In genomic region chr3:113695818-113696645, GRCh38 we compare ENCODE assay signal across 8 cellular contexts. TPM values are rescaled to one million over a fixed set of nuclear protein-coding genes. Genes with fewer than 3 reads are reported as not detected.
DNase-seq lines count a peak whose midpoint lies in the region; ATAC-seq and TF ChIP-seq lines count a peak whose summit lies in the region.

Gene USF3 (minus strand): TSS chr3:113696642. CDS start chr3:113674878, 21,764 bp downstream.

- peaks cover 13% of the 10 kb centered on the region for H3K4me1 ChIP-seq in PC-9 (replicated peaks; ENCODE audit: insufficient read depth)
- H3K4me1 ChIP-seq in fibroblast of lung (ENCODE audit: control insufficient read depth, extremely low read depth, insufficient read depth, low read length), result no peaks in the 10 kb centered on the region

- H3K36me3 ChIP-seq in PC-9 (ENCODE audit: low read depth), result no peaks in the 10 kb centered on the region
- no peaks in the 10 kb centered on the region for H3K36me3 ChIP-seq in fibroblast of lung (ENCODE audit: control insufficient read depth, insufficient read depth, low read length)

- ATAC-seq in GM19452 (IDR thresholded peaks at IDR 0.05; ENCODE audit: unreplicated experiment), result peak; percentile 56
- peak; percentile 41 for ATAC-seq in HG03565 (IDR thresholded peaks at IDR 0.05; ENCODE audit: unreplicated experiment)
- peak; percentile 88 to 89 for ATAC-seq in natural killer cell treated with Interleukin-12 subunit alpha and Interleukin-12 subunit beta and Interleukin-15 and Interleukin-18, amount 100 ng/mL, for 72 hours
- ATAC-seq in stimulated activated naive CD8-positive, alpha-beta T cell treated with anti-CD3 and anti-CD28 coated beads, Interleukin-15, Interleukin-2, amounts not matched to agents 100 U/mL and 50 U/mL, for 24 hours, result peak; percentile 75

- peak within 1 kb of the TSS; percentile 92 for H3K27ac Mint-ChIP-seq in natural killer cell treated with Interleukin-12 subunit alpha and Interleukin-12 subunit beta and Interleukin-15 and Interleukin-18, amount 100 ng/mL, for 72 hours

- no peaks in the 10 kb centered on the region for H3K27me3 ChIP-seq in PC-9 (ENCODE audit: insufficient read depth, low read depth)
- no peaks in the 10 kb centered on the region for H3K27me3 ChIP-seq in fibroblast of lung (ENCODE audit: control insufficient read depth, insufficient read depth, low read length)

- H3K4me3 ChIP-seq in PC-9 (peak within 1 kb of the TSS; percentile 95), fibroblast of lung (replicated peaks in 1 of 4; ENCODE audit: control extremely low read depth in 1 of 4, insufficient read depth in 1 of 4, low read depth in 3 of 4, low read length in 4 of 4) (peak within 1 kb of the TSS; percentile 84 to 100 (median 94))

- no peaks in the 10 kb centered on the region for H3K9me2 ChIP-seq in PC-9 (ENCODE audit: insufficient read depth)

- H3K79me2 ChIP-seq in PC-9 (ENCODE audit: low read depth), result peaks cover 29% of the 10 kb centered on the region
- H3K79me2 ChIP-seq in fibroblast of lung (ENCODE audit: control insufficient read depth, insufficient read depth, low read length), result peaks cover 11% of the 10 kb centered on the region

- peaks cover 6% of the 10 kb centered on the region for H3K36me3 Mint-ChIP-seq in natural killer cell treated with Interleukin-12 subunit alpha and Interleukin-12 subunit beta and Interleukin-15 and Interleukin-18, amount 100 ng/mL, for 72 hours

- no peaks in the 10 kb centered on the region for H3K9me3 Mint-ChIP-seq in natural killer cell treated with Interleukin-12 subunit alpha and Interleukin-12 subunit beta and Interleukin-15 and Interleukin-18, amount 100 ng/mL, for 72 hours

- POLR2A ChIA-PET in PC-9 (lab: Charles Lee; ENCODE audit: unreplicated experiment), result interaction anchor here (0.5 to 0.6 kb wide), 2 partner anchors 12 to 182 kb away, joined by 3 to 8 read pairs; no protein-coding TSS in a partner anchor

- H3K27me3 Mint-ChIP-seq in natural killer cell treated with Interleukin-12 subunit alpha and Interleukin-12 subunit beta and Interleukin-15 and Interleukin-18, amount 100 ng/mL, for 72 hours, result no peaks in the 10 kb centered on the region

- peak within 1 kb of the TSS; percentile 99 for H3K4me3 Mint-ChIP-seq in natural killer cell treated with Interleukin-12 subunit alpha and Interleukin-12 subunit beta and Interleukin-15 and Interleukin-18, amount 100 ng/mL, for 72 hours

- peaks cover 15% of the 10 kb centered on the region; the same call in 1 of the 2 replicates for H3F3A ChIP-seq in PC-9 (ENCODE audit: insufficient read depth, low read depth)

- H2AFZ ChIP-seq in PC-9 (peak within 1 kb of the TSS; percentile 98), fibroblast of lung (ENCODE audit: low read length) (peak within 1 kb of the TSS; percentile 100)

- H3K9ac ChIP-seq in fibroblast of lung (ENCODE audit: insufficient read depth, low read length), result peak within 1 kb of the TSS; percentile 87

- intact Hi-C loops in PC-9 (cut with micrococcal nuclease; ENCODE audit: unreplicated experiment), result loop anchor here (1.0 to 10.0 kb wide), 3 partner anchors 50 to 1131 kb away; partner anchors contain the start of genes ATG3, NAA50 and SLC35A5

- peaks cover 19 to 28% of the 10 kb centered on the region in 2 donors for H3K4me1 Mint-ChIP-seq in natural killer cell treated with Interleukin-12 subunit alpha and Interleukin-12 subunit beta and Interleukin-15 and Interleukin-18, amount 100 ng/mL, for 72 hours (ENCODE audit: low read depth in 2 of 2)

- H4K20me1 ChIP-seq in PC-9 (ENCODE audit: insufficient read depth) (no peaks in the 10 kb centered on the region), fibroblast of lung (ENCODE audit: control insufficient read depth, extremely low read depth, insufficient read depth, low read length) (no peaks in the 10 kb centered on the region)

- H3K4me2 ChIP-seq in PC-9 (peak within 1 kb of the TSS; percentile 92), fibroblast of lung (ENCODE audit: extremely low read depth, insufficient read depth, low read length) (peak within 1 kb of the TSS; percentile 99)

- no peak for TF ChIP-seq CTCF in PC-9 (conservative IDR thresholded peaks at IDR 0.05)
- no peak for TF ChIP-seq CTCF in fibroblast of lung (conservative IDR thresholded peaks at IDR 0.05 in 1 of 2, IDR thresholded peaks at IDR 0.05 in 1 of 2; ENCODE audit: low read depth in 1 of 2, low read length in 2 of 2)

- DNase-seq in COLO668 (lab: John Stamatoyannopoulos, UW; ENCODE audit: unreplicated experiment), result peak; percentile 63
- peak in 1 of 2 experiments; percentile 78 for DNase-seq in PC-9
- peak; percentile 81 to 86 for DNase-seq in activated T-cell treated with anti-CD3 and anti-CD28 coated beads, Interleukin-2, amount 50 U/mL, for 48 hours
- peak; percentile 56 to 60 for DNase-seq in fibroblast of lung (ENCODE audit: low read depth in 2 of 2)
- DNase-seq in natural killer cell treated with Interleukin-12 subunit alpha and Interleukin-12 subunit beta and Interleukin-15 and Interleukin-18, amount 100 ng/mL, for 72 hours (ENCODE audit: low spot score), result peak; percentile 88
- peak; percentile 83 for DNase-seq in stimulated activated naive CD8-positive, alpha-beta T cell treated with anti-CD3 and anti-CD28 coated beads, Interleukin-15, Interleukin-2, amounts not matched to agents 100 U/mL and 50 U/mL, for 24 hours

- CTCF ChIA-PET in PC-9 (lab: Charles Lee), result no interaction called here

- no TSS peak for BruUV-seq in PC-9 (replicated peaks; lab: Mats Ljungman, UMichigan)

- no peaks in the 10 kb centered on the region for H3K9me3 ChIP-seq in PC-9 (ENCODE audit: insufficient read depth, low read depth)
- no peaks in the 10 kb centered on the region for H3K9me3 ChIP-seq in fibroblast of lung (ENCODE audit: control insufficient read depth, insufficient read depth, low read depth, low read length)

- H3K27ac ChIP-seq in PC-9 (peak within 1 kb of the TSS; percentile 69), fibroblast of lung (ENCODE audit: insufficient read depth, low read length) (peak within 1 kb of the TSS; percentile 84)

RNA-seq across cellular contexts. Expression of gene USF3, which starts in this region (rescaled TPM):
- 7.1 and 12.8 TPM in 2 replicates for total RNA-seq in PC-9 (2021)
- 5.9 and 8.9 TPM in 2 replicates for total RNA-seq in fibroblast of lung
- polyA plus RNA-seq in fibroblast of lung, result 13.0 and 15.8 TPM in 2 replicates
- 3.3 and 4.9 TPM in 2 replicates for polyA plus RNA-seq in fibroblast of lung (2012)
- polyA minus RNA-seq in fibroblast of lung (ENCODE audit: low replicate concordance), result 11.3 and 11.6 TPM in 2 replicates
- 10 to 100 TPM; 18.0 to 19.4 TPM for total RNA-seq in natural killer cell treated with Interleukin-12 subunit alpha and Interleukin-12 subunit beta and Interleukin-15 and Interleukin-18, amount 100 ng/mL, for 72 hours
